9 cellular contexts compared by ENCODE assay signal in genomic region chr1:17260738-17261137, GRCh38. TPM values are rescaled to one million over a fixed set of nuclear protein-coding genes. Genes with fewer than 3 reads are reported as not detected.
"Had no signal": no experiment of that assay in that cellular context is flagged by ENCODE, and none has a peak within 500 bp of the region (broad histone marks: within the 10 kb centered on the region; RNA-seq: fewer than 3 reads in every experiment).

No MANE protein-coding gene starts in this region.

- ATAC-seq: GM12878 had no signal

- DNase-seq: GDM1, GF-D8 had no signal

- FAIRE-seq: G401.6, GM12878, GM12891, GM12892, GM18507, GM19239 had no signal

- H3K4me3 ChIP-seq: GM12878 had no signal

RNA-seq across cellular contexts. Expression of gene PADI3, which starts 11.8 kb away (rescaled TPM):
- total RNA-seq: GM12878 had no signal

RNA-seq across cellular contexts. Expression of gene PADI4, which starts 47.3 kb away (rescaled TPM):
- total RNA-seq: G401 had no signal

RNA-seq across cellular contexts. Expression of gene PADI1, which starts 55.8 kb away (rescaled TPM):
- total RNA-seq: G401, GM12878 had no signal
